In genomic region chr16:54720259-54720658, GRCh38 we compare ENCODE assay signal across 14 cellular contexts.
"Had no signal": no experiment of that assay in that cellular context is flagged by ENCODE, and none has a peak within 500 bp of the region (broad histone marks: within the 10 kb centered on the region; RNA-seq: fewer than 3 reads in every experiment).

No MANE protein-coding gene starts in this region.

- H3K27ac Mint-ChIP-seq: activated naive CD8-positive, alpha-beta T cell treated with anti-CD3 and anti-CD28 coated beads, Interleukin-2, amount 10 ng/mL, durations not matched to agents 7 days and 5 days; natural killer cell treated with Interleukin-12 subunit alpha and Interleukin-12 subunit beta and Interleukin-15 and Interleukin-18, amount 100 ng/mL, for 72 hours; stimulated activated naive B cell treated with anti-CD40 and anti-IgM and Interleukin-4, amounts not matched to agents 10 μg/mL and 1 μg/mL and 100 μg/mL, for 72 hours had no signal

- H3K4me1 Mint-ChIP-seq: activated naive CD8-positive, alpha-beta T cell treated with anti-CD3 and anti-CD28 coated beads, Interleukin-2, amount 10 ng/mL, durations not matched to agents 7 days and 5 days; central memory CD8-positive, alpha-beta T cell; stimulated activated naive B cell treated with anti-CD40 and anti-IgM and Interleukin-4, amounts not matched to agents 10 μg/mL and 1 μg/mL and 100 μg/mL, for 72 hours had no signal

- ATAC-seq: left cardiac atrium; natural killer cell treated with Interleukin-12 subunit alpha and Interleukin-12 subunit beta and Interleukin-15 and Interleukin-18, amount 100 ng/mL, for 72 hours; sciatic nerve; stimulated activated naive B cell treated with anti-CD40 and anti-IgM and Interleukin-4, amounts not matched to agents 10 μg/mL and 1 μg/mL and 100 μg/mL, for 72 hours had no signal

- H3K4me1 ChIP-seq: prostate gland, transverse colon had no signal

- H3K27me3 Mint-ChIP-seq: activated naive CD8-positive, alpha-beta T cell treated with anti-CD3 and anti-CD28 coated beads, Interleukin-2, amount 10 ng/mL, durations not matched to agents 7 days and 5 days; central memory CD8-positive, alpha-beta T cell; stimulated activated naive B cell treated with anti-CD40 and anti-IgM and Interleukin-4, amounts not matched to agents 10 μg/mL and 1 μg/mL and 100 μg/mL, for 72 hours had no signal

- H3K9me3 ChIP-seq: prostate gland, transverse colon had no signal

- H3K4me3 Mint-ChIP-seq: activated naive CD8-positive, alpha-beta T cell treated with anti-CD3 and anti-CD28 coated beads, Interleukin-2, amount 10 ng/mL, durations not matched to agents 7 days and 5 days; central memory CD8-positive, alpha-beta T cell; natural killer cell treated with Interleukin-12 subunit alpha and Interleukin-12 subunit beta and Interleukin-15 and Interleukin-18, amount 100 ng/mL, for 72 hours; stimulated activated naive B cell treated with anti-CD40 and anti-IgM and Interleukin-4, amounts not matched to agents 10 μg/mL and 1 μg/mL and 100 μg/mL, for 72 hours had no signal

- H3K27ac ChIP-seq: prostate gland, transverse colon had no signal

- DNase-seq: activated CD4-positive, alpha-beta T cell treated with anti-CD3 and anti-CD28 coated beads, Interleukin-2, amount 50 U/mL, for 48 hours; activated CD4-positive, CD25-positive, alpha-beta regulatory T cell treated with anti-CD3 and anti-CD28 coated beads, Interleukin-2, amount 50 U/mL, for 72 hours; activated naive CD8-positive, alpha-beta T cell treated with anti-CD3 and anti-CD28 coated beads, Interleukin-2, amount 10 ng/mL, durations not matched to agents 7 days and 5 days; cortex of kidney; effector CD8-positive, alpha-beta T cell; left cardiac atrium; occipital lobe; stimulated activated CD4-positive, alpha-beta T cell treated with anti-CD3 and anti-CD28 coated beads, Interleukin-2, amount 100 ng/mL, for 24 hours; stimulated activated naive B cell treated with anti-CD40 and anti-IgM and Interleukin-4, amounts not matched to agents 10 μg/mL and 1 μg/mL and 100 μg/mL, for 72 hours; transverse colon had no signal

- H3K27me3 ChIP-seq: transverse colon had no signal

- H3K4me3 ChIP-seq: prostate gland, transverse colon had no signal

- H3K36me3 Mint-ChIP-seq: activated naive CD8-positive, alpha-beta T cell treated with anti-CD3 and anti-CD28 coated beads, Interleukin-2, amount 10 ng/mL, durations not matched to agents 7 days and 5 days; natural killer cell treated with Interleukin-12 subunit alpha and Interleukin-12 subunit beta and Interleukin-15 and Interleukin-18, amount 100 ng/mL, for 72 hours; stimulated activated naive B cell treated with anti-CD40 and anti-IgM and Interleukin-4, amounts not matched to agents 10 μg/mL and 1 μg/mL and 100 μg/mL, for 72 hours had no signal

- H3K36me3 ChIP-seq: prostate gland, transverse colon had no signal
